ENCODE assay signal across 16 cellular contexts in genomic region chr19:48925240-48925843, GRCh38. TPM values are rescaled to one million over a fixed set of nuclear protein-coding genes. Genes with fewer than 3 reads are reported as not detected.
DNase-seq lines count a peak whose midpoint lies in the region; ATAC-seq and TF ChIP-seq lines count a peak whose summit lies in the region.
"Had no signal": no experiment of that assay in that cellular context is flagged by ENCODE, and none has a peak within 500 bp of the region (broad histone marks: within the 10 kb centered on the region; RNA-seq: fewer than 3 reads in every experiment).

No MANE protein-coding gene starts in this region.

- H3K4me1 ChIP-seq in IMR-90 (ENCODE audit: control insufficient read depth, insufficient read depth, low read length) (peaks cover 11% of the 10 kb centered on the region), mammary epithelial cell (ENCODE audit: insufficient read depth, low read length) (peaks cover 23% of the 10 kb centered on the region), lung (ENCODE audit: control insufficient read depth in 2 of 2, insufficient read depth in 2 of 2, low read length in 2 of 2) (no peaks in the 10 kb centered on the region)
- H3K4me1 ChIP-seq: parathyroid adenoma had no signal

- H3K23ac ChIP-seq in IMR-90 (ENCODE audit: low read depth, low read length), result 0 out of 2 replicates have a peak overlapping the region, but pooled peaks have one; percentile 1

- peak overlapping the region in 1 of 2 experiments; percentile 19; a peak in 1 of 4 replicates for H4K8ac ChIP-seq in IMR-90 (ENCODE audit: low read depth in 2 of 2, low read length in 2 of 2)

- no peak overlapping the region for H2BK5ac ChIP-seq in IMR-90 (ENCODE audit: low read depth, low read length, poor library complexity, severe bottlenecking)

- CTCF ChIA-PET in IMR-90 (lab: Yijun Ruan, JAX) (interaction anchor here (0.6 kb wide), 1 partner anchor 23 kb away, joined by 3 read pairs; no protein-coding TSS in a partner anchor), mammary epithelial cell (lab: Charles Lee; ENCODE audit: low non-redundant PET) (interaction anchor here (0.6 to 0.7 kb wide), 3 partner anchors 8 to 889 kb away, joined by 3 to 6 read pairs (median 5); partner anchors contain the start of gene DHDH)

- TF ChIP-seq POLR2A in IMR-90 (IDR thresholded peaks at IDR 0.05; ENCODE audit: low read depth, low read length), result no peak

- TF ChIP-seq CTCF in AG09309 (IDR thresholded peaks at IDR 0.05; ENCODE audit: control insufficient read depth, insufficient read depth, low read depth, low read length, missing control alignments) (no peak), IMR-90 (conservative IDR thresholded peaks at IDR 0.05; ENCODE audit: low read depth, low read length) (no peak), mammary epithelial cell (conservative IDR thresholded peaks at IDR 0.05 in 1 of 2, IDR thresholded peaks at IDR 0.05 in 1 of 2; ENCODE audit: extremely low read depth in 1 of 2, insufficient read depth in 1 of 2, low read depth in 1 of 2, low read length in 2 of 2) (no peak), lung (IDR thresholded peaks at IDR 0.05; ENCODE audit: control extremely low read depth, extremely low read depth) (no peak)

- ATAC-seq in IMR-90 (ENCODE audit: low read depth), result peak; percentile 62
- ATAC-seq in lung (ENCODE audit: insufficient read depth, low FRiP score), result no peak
- no peak for ATAC-seq in GM18907 (IDR thresholded peaks at IDR 0.05; ENCODE audit: unreplicated experiment)
- no peak for ATAC-seq in GM19455 (IDR thresholded peaks at IDR 0.05; ENCODE audit: unreplicated experiment)

- H2AK9ac ChIP-seq in IMR-90 (replicated peaks; ENCODE audit: low read depth, low read length, poor library complexity), result peak overlapping the region; percentile 61

- H3K79me2 ChIP-seq in mammary epithelial cell (ENCODE audit: insufficient read depth, low read length), result no peaks in the 10 kb centered on the region
- H3K79me2 ChIP-seq: parathyroid adenoma had no signal

- dilution Hi-C loops in IMR-90 (cut with HindIII; ENCODE audit: low sequenced_read_pairs, unreplicated experiment), result no loop called here
- dilution Hi-C loops in mammary epithelial cell (cut with HindIII; ENCODE audit: low sequenced_read_pairs), result no loop called here

- peaks cover 9% of the 10 kb centered on the region; the same call in 1 of the 2 replicates for H3K9me1 ChIP-seq in IMR-90 (ENCODE audit: insufficient read depth, low read length)

- no peak overlapping the region for H3K9ac ChIP-seq in IMR-90 (ENCODE audit: low read depth, low read length)
- peak overlapping the region; percentile 50 for H3K9ac ChIP-seq in mammary epithelial cell (ENCODE audit: insufficient read depth, low read length)
- H3K9ac ChIP-seq: parathyroid adenoma had no signal

- H3K27me3 ChIP-seq in IMR-90 (ENCODE audit: control insufficient read depth, insufficient read depth, low read length), result no peaks in the 10 kb centered on the region
- H3K27me3 ChIP-seq in mammary epithelial cell (ENCODE audit: insufficient read depth, low read length), result no peaks in the 10 kb centered on the region
- H3K27me3 ChIP-seq in lung (ENCODE audit: control insufficient read depth, insufficient read depth), result no peaks in the 10 kb centered on the region
- H3K27me3 ChIP-seq: SJCRH30 had no signal

- H2AFZ ChIP-seq in IMR-90 (replicated peaks; ENCODE audit: low read length, poor library complexity) (no peak overlapping the region), mammary epithelial cell (ENCODE audit: low read depth, low read length) (no peak overlapping the region)
- H2AFZ ChIP-seq: parathyroid adenoma had no signal

- no peak for TF ChIP-seq RAD21 in IMR-90 (IDR thresholded peaks at IDR 0.05; ENCODE audit: low read length)

- no peak overlapping the region for H2BK15ac ChIP-seq in IMR-90 (ENCODE audit: low read depth, low read length)

- H4K91ac ChIP-seq in IMR-90 (ENCODE audit: insufficient read depth, low read depth, low read length), result no peak overlapping the region

- H2BK120ac ChIP-seq in IMR-90 (ENCODE audit: low read depth, low read length), result peak overlapping the region; percentile 66; the same call in 1 of the 2 replicates

- H3K4me2 ChIP-seq in IMR-90 (ENCODE audit: low read depth, low read length), result no peak overlapping the region
- H3K4me2 ChIP-seq in mammary epithelial cell (ENCODE audit: insufficient read depth, low read depth, low read length), result no peak overlapping the region

- H3K56ac ChIP-seq in IMR-90 (ENCODE audit: extremely low read depth, insufficient read depth, low read length), result no peak overlapping the region

- intact Hi-C loops in IMR-90 (cut with micrococcal nuclease), result no loop called here
- intact Hi-C loops in mammary epithelial cell (cut with micrococcal nuclease), result loop anchor here (1.0 kb wide), 1 partner anchor 29 kb away; the partner anchor contains the start of gene BAX

- no peak overlapping the region for H3K14ac ChIP-seq in IMR-90 (replicated peaks; ENCODE audit: low read depth, low read length)

- in situ Hi-C loops in IMR-90 (cut with MboI; ENCODE audit: low sequenced_read_pairs) (no loop called here), mammary epithelial cell (cut with MboI; ENCODE audit: low sequenced_read_pairs in 2 of 2) (no loop called here)

- POLR2A ChIA-PET in IMR-90 (lab: Charles Lee; ENCODE audit: unreplicated experiment), result interaction anchor here (0.6 kb wide), 2 partner anchors 10 to 35 kb away, joined by 3 to 11 read pairs; no protein-coding TSS in a partner anchor

- BruUV-seq in IMR-90 (replicated peaks; lab: Mats Ljungman, UMichigan), result no TSS peak
- BruUV-seq in mammary epithelial cell (replicated peaks; lab: Mats Ljungman, UMichigan), result no TSS peak

- no peak overlapping the region for H2BK20ac ChIP-seq in IMR-90 (ENCODE audit: low read depth, low read length)

- H3K9me3 ChIP-seq in IMR-90 (ENCODE audit: control insufficient read depth, insufficient read depth, low read length), result no peaks in the 10 kb centered on the region
- no peaks in the 10 kb centered on the region for H3K9me3 ChIP-seq in mammary epithelial cell (replicated peaks; ENCODE audit: insufficient read depth, low read length)
- H3K9me3 ChIP-seq in lung (ENCODE audit: control insufficient read depth in 2 of 2, insufficient read depth in 1 of 2, low read length in 1 of 2), result no peaks in the 10 kb centered on the region
- H3K9me3 ChIP-seq: SJCRH30 had no signal

- peaks cover 0 to 5% of the 10 kb centered on the region in 2 experiments; a peak in 1 of 4 replicates for H3K79me1 ChIP-seq in IMR-90 (ENCODE audit: low read depth in 1 of 2, low read length in 2 of 2)

- H3K4me3 ChIP-seq in AG09309 (ENCODE audit: control insufficient read depth, low read depth, low read length), result no peak overlapping the region
- H3K4me3 ChIP-seq in IMR-90 (ENCODE audit: insufficient read depth, low read depth, low read length), result no peak overlapping the region
- H3K4me3 ChIP-seq in mammary epithelial cell (replicated peaks in 1 of 3; ENCODE audit: insufficient read depth in 1 of 3, low read depth in 2 of 3, low read length in 3 of 3), result no peak overlapping the region
- H3K4me3 ChIP-seq in lung, result no peak overlapping the region
- H3K4me3 ChIP-seq: SJCRH30 had no signal

- H4K20me1 ChIP-seq in IMR-90 (ENCODE audit: insufficient read depth, low read length) (no peaks in the 10 kb centered on the region), mammary epithelial cell (ENCODE audit: insufficient read depth, low read length) (no peaks in the 10 kb centered on the region)

- H3K18ac ChIP-seq in IMR-90 (ENCODE audit: low read depth, low read length), result no peak overlapping the region

- peak overlapping the region; percentile 51; the same call in 1 of the 2 replicates for H2AK5ac ChIP-seq in IMR-90 (ENCODE audit: low read depth, low read length)

- H3K4ac ChIP-seq in IMR-90 (ENCODE audit: low read depth, low read length), result peak overlapping the region; percentile 76

- no peak overlapping the region for H3K27ac ChIP-seq in IMR-90 (ENCODE audit: insufficient read depth, low read length)
- H3K27ac ChIP-seq in mammary epithelial cell (ENCODE audit: insufficient read depth, low read depth, low read length), result peak overlapping the region; percentile 92
- H3K27ac ChIP-seq in lung (ENCODE audit: low read depth in 1 of 2, low read length in 1 of 2), result no peak overlapping the region
- H3K27ac ChIP-seq: parathyroid adenoma, SJCRH30 had no signal

- H4K5ac ChIP-seq in IMR-90 (ENCODE audit: low read depth, low read length), result no peak overlapping the region

- WGBS in IMR-90 (ENCODE audit: extremely low coverage in 2 of 2, insufficient read length in 1 of 2), 2 experiments, result 100% methylated on average over 1 of the region's 11 CpGs; no CpG with 5 or more reads in 1 of the 2 experiments
- 51% methylated on average over 8 of the region's 11 CpGs for WGBS in mammary epithelial cell (ENCODE audit: low coverage, missing lambda C conversion rate)
- WGBS in lung, 2 donors, result 71 to 78% methylated on average over 11 of the region's 11 CpGs

- DNase-seq in AG09309 (ENCODE audit: low read depth) (peak; percentile 69), IMR-90 (peak; percentile 91), mammary epithelial cell (peak; percentile 96), lung (ENCODE audit: low spot score) (peak; percentile 30), NCI-H510A treated with DMSO at 0.1 percent for 48 hours (lab: John Stamatoyannopoulos, UW) (no peak), epidermal melanocyte (ENCODE audit: insufficient read length, low spot score) (no peak)
- DNase-seq: activated CD4-positive, alpha-beta memory T cell treated with anti-CD3 and anti-CD28 coated beads, Interleukin-2, amount 10 ng/mL, durations not matched to agents 7 days and 5 days; activated naive CD8-positive, alpha-beta T cell treated with anti-CD3 and anti-CD28 coated beads, Interleukin-2, amount 10 ng/mL, durations not matched to agents 7 days and 5 days; COR-L47; NCI-H2171 treated with DMSO at 0.1 percent for 48 hours had no signal

- H3K36me3 ChIP-seq in IMR-90 (ENCODE audit: control insufficient read depth, insufficient read depth, low read length), result peaks cover 22% of the 10 kb centered on the region
- H3K36me3 ChIP-seq in mammary epithelial cell (ENCODE audit: insufficient read depth, low read length), result no peaks in the 10 kb centered on the region
- H3K36me3 ChIP-seq in lung (ENCODE audit: control insufficient read depth in 2 of 2, insufficient read depth in 2 of 2, low read length in 2 of 2), result peaks cover 12 to 29% of the 10 kb centered on the region in 2 donors

RNA-seq across cellular contexts. Expression of gene DHDH, which starts 8.2 kb away (rescaled TPM):
- 0.28 and 0.36 TPM in 2 replicates for total RNA-seq in IMR-90 (2012; rRNA removed)
- polyA plus RNA-seq in IMR-90 (2012; rRNA removed), result 0.33 and 0.53 TPM in 2 replicates
- 0.17 and 1.3 TPM in 2 replicates for polyA plus RNA-seq in IMR-90 (2012; cell fraction: cytosol; rRNA removed)
- 0.65 and 0.70 TPM in 2 replicates for polyA plus RNA-seq in IMR-90 (2012; cell fraction: nucleus; rRNA removed; ENCODE audit: low replicate concordance)
- 1 to 10 TPM in 1 of 2 donors, under 1 TPM in 1; 0.33 to 3.0 TPM for total RNA-seq in mammary epithelial cell
- polyA plus RNA-seq in mammary epithelial cell, result 3.7 TPM
- 2.9 TPM for polyA minus RNA-seq in mammary epithelial cell
- total RNA-seq in lung, result 1 to 10 TPM in 1 of 2 donors, under 1 TPM in 1; 0.51 to 2.8 TPM
- 1 to 10 TPM in 1 of 2 donors, under 1 TPM in 1; 1.00 to 6.0 TPM for polyA plus RNA-seq in lung
- total RNA-seq: SJCRH30 had no signal

RNA-seq across cellular contexts. Expression of gene NUCB1, which starts 25.2 kb away (rescaled TPM):
- total RNA-seq in IMR-90 (2012; rRNA removed) (37.3 and 39.2 TPM in 2 replicates), mammary epithelial cell (100 to 1,000 TPM; 132 to 133 TPM), lung (100 to 1,000 TPM; 214 to 346 TPM)
- polyA plus RNA-seq in IMR-90 (2012; rRNA removed) (253 and 261 TPM in 2 replicates), mammary epithelial cell (73.7 TPM), lung (100 to 1,000 TPM; 362 to 367 TPM)
- polyA plus RNA-seq in IMR-90 (2012; cell fraction: cytosol; rRNA removed), result 236 and 325 TPM in 2 replicates
- 149 and 260 TPM in 2 replicates for polyA plus RNA-seq in IMR-90 (2012; cell fraction: nucleus; rRNA removed; ENCODE audit: low replicate concordance)
- 61.7 TPM for polyA minus RNA-seq in mammary epithelial cell

RNA-seq across cellular contexts. Expression of gene TULP2, which starts 26.8 kb away (rescaled TPM):
- under 0.01 TPM in 1 of 2 replicates, not detected in the other for total RNA-seq in IMR-90 (2012; rRNA removed)
- 0.20 and 0.26 TPM in 2 replicates for polyA plus RNA-seq in IMR-90 (2012; rRNA removed)
- 0.11 and 0.18 TPM in 2 replicates for polyA plus RNA-seq in IMR-90 (2012; cell fraction: cytosol; rRNA removed)
- polyA plus RNA-seq in IMR-90 (2012; cell fraction: nucleus; rRNA removed; ENCODE audit: low replicate concordance), result 0.11 and 0.15 TPM in 2 replicates
- total RNA-seq in mammary epithelial cell, result under 1 TPM in 1 of 2 donors, not detected in 1; 0.17 TPM
- not detected for polyA plus RNA-seq in mammary epithelial cell
- polyA minus RNA-seq in mammary epithelial cell, result not detected
- total RNA-seq in lung, result under 1 TPM; 0.31 to 0.54 TPM
- polyA plus RNA-seq in lung, result under 1 TPM; 0.13 to 0.20 TPM
- total RNA-seq: SJCRH30, urinary bladder had no signal
- polyA plus RNA-seq: IgD-negative memory B cell had no signal

RNA-seq across cellular contexts. Expression of gene BAX, which starts 29.3 kb away (rescaled TPM):
- 23.3 and 26.1 TPM in 2 replicates for total RNA-seq in IMR-90 (2012; rRNA removed)
- 169 and 181 TPM in 2 replicates for polyA plus RNA-seq in IMR-90 (2012; rRNA removed)
- 205 and 279 TPM in 2 replicates for polyA plus RNA-seq in IMR-90 (2012; cell fraction: cytosol; rRNA removed)
- polyA plus RNA-seq in IMR-90 (2012; cell fraction: nucleus; rRNA removed; ENCODE audit: low replicate concordance), result 285 and 331 TPM in 2 replicates
- 100 to 1,000 TPM in 1 of 2 donors, 10 to 100 TPM in 1; 53.7 to 180 TPM for total RNA-seq in mammary epithelial cell
- polyA plus RNA-seq in mammary epithelial cell, result 77.6 TPM
- polyA minus RNA-seq in mammary epithelial cell, result 74.0 TPM
- 100 to 1,000 TPM in 1 of 2 donors, 10 to 100 TPM in 1; 25.9 to 109 TPM for total RNA-seq in lung
- polyA plus RNA-seq in lung, result 100 to 1,000 TPM in 1 of 2 donors, 10 to 100 TPM in 1; 99.0 to 121 TPM

RNA-seq across cellular contexts. Expression of gene FTL, which starts 39.8 kb away (rescaled TPM):
- total RNA-seq in IMR-90 (2012; rRNA removed), result 913 and 1,057 TPM in 2 replicates
- 2,766 and 2,944 TPM in 2 replicates for polyA plus RNA-seq in IMR-90 (2012; rRNA removed)
- polyA plus RNA-seq in IMR-90 (2012; cell fraction: cytosol; rRNA removed), result 1,686 and 2,711 TPM in 2 replicates
- 443 and 473 TPM in 2 replicates for polyA plus RNA-seq in IMR-90 (2012; cell fraction: nucleus; rRNA removed; ENCODE audit: low replicate concordance)
- total RNA-seq in mammary epithelial cell, result 100 to 1,000 TPM; 186 to 287 TPM
- polyA plus RNA-seq in mammary epithelial cell, result 181 TPM
- polyA minus RNA-seq in mammary epithelial cell, result 416 TPM
- 1,000 to 10,000 TPM; 2,880 to 6,540 TPM for total RNA-seq in lung
- polyA plus RNA-seq in lung, result over 10,000 TPM; 17,775 to 22,369 TPM

Comparison
In these comparisons a context has a peak if more than half of its experiments do, and no peak if none do; other contexts are left out.
1. DNase-seq: peak in AG09309 (single experiment), IMR-90 (single experiment), mammary epithelial cell (single experiment) and lung (single experiment); none in NCI-H510A treated with DMSO at 0.1 percent for 48 hours (single experiment) and epidermal melanocyte (single experiment).